30 cellular contexts compared by ENCODE assay signal in the genomic region with DNA sequence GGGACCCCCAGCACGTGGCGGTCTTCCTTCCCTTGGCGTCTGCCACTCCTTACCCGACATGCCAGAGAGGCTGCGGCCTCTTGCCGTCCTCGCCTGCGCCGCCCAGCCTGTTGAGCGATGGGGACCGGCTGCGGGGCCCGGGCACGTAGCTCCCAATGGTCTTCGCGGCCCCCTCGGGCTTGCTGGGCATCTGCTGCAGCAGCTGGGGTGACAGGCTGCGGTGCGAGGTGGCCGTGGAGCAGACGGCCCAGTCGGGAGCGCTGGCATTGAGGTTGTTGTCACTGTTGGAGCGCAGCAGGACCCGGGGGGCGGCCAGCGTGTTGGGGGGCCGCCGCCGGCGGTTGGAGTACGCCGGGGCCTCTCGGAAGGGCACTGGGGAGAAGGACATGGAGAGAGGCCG.
"Had no signal": no experiment of that assay in that cellular context is flagged by ENCODE, and none has a peak within 500 bp of the region (broad histone marks: within the 10 kb centered on the region; RNA-seq: fewer than 3 reads in every experiment).

No MANE protein-coding gene starts in this region.

- H3K9me3 ChIP-seq: MG63 had no signal

- H3K4me2 ChIP-seq: KMS-11 had no signal

- H3K36me3 ChIP-seq: MG63 had no signal

- H3K27ac ChIP-seq: KMS-11 had no signal

- H3K9ac ChIP-seq: KMS-11 had no signal

- H3K4me3 ChIP-seq: MG63 had no signal

- DNase-seq: Karpas-422, Kasumi-1, KG1, MG63, MM.1S, MV-4-11, NCI-H1048, NCI-H1105 treated with DMSO at 0.1 percent for 48 hours, NCI-H1417 treated with DMSO at 0.1 percent for 48 hours, NCI-H1436, NCI-H1436 treated with DMSO at 0.1 percent for 48 hours, NCI-H146, NCI-H1694, NCI-H1694 treated with DMSO at 0.1 percent for 48 hours, NCI-H187 treated with DMSO at 0.1 percent for 48 hours, NCI-H1930, NCI-H2029, NCI-H2029 treated with DMSO at 0.1 percent for 48 hours, NCI-H2081, NCI-H2081 treated with DMSO at 0.1 percent for 48 hours, NCI-H2107, NCI-H2171, NCI-H2171 treated with DMSO at 0.1 percent for 48 hours, NCI-H2227 treated with DMSO at 0.1 percent for 48 hours, NCI-H226, NCI-H345, NCI-H446, NCI-H446 treated with DMSO at 0.1 percent for 48 hours, NCI-H510A had no signal
